ENCODE assay signal across 12 cellular contexts in genomic region chr1:17617787-17618557, GRCh38.
DNase-seq lines count a peak whose midpoint lies in the region; ATAC-seq and TF ChIP-seq lines count a peak whose summit lies in the region.
"Had no signal": no experiment of that assay in that cellular context is flagged by ENCODE, and none has a peak within 500 bp of the region (broad histone marks: within the 10 kb centered on the region; RNA-seq: fewer than 3 reads in every experiment).

No MANE protein-coding gene starts in this region.

- peaks cover 0 to 6% of the 10 kb centered on the region in 2 donors for H3K36me3 ChIP-seq in lung (ENCODE audit: control insufficient read depth in 2 of 2, insufficient read depth in 2 of 2, low read length in 2 of 2)
- H3K36me3 ChIP-seq in suprapubic skin, result peaks cover 41% of the 10 kb centered on the region

- intact Hi-C loops in dorsolateral prefrontal cortex (cut with DNase I), result no loop called here

- 56 to 60% methylated on average over 27 of the region's 27 CpGs for WGBS in lung, 2 donors
- 62% methylated on average over 20 of the region's 27 CpGs for WGBS in suprapubic skin

- H3K9me3 ChIP-seq in lung (ENCODE audit: control insufficient read depth in 2 of 2, insufficient read depth in 1 of 2, low read length in 1 of 2) (no peaks in the 10 kb centered on the region), suprapubic skin (no peaks in the 10 kb centered on the region)

- H3K4me3 ChIP-seq in dorsolateral prefrontal cortex (peak overlapping the region in 35 of 59 donors; percentile 2 to 54 (median 34)), lung (no peak overlapping the region), suprapubic skin (peak overlapping the region; percentile 34)

- TF ChIP-seq CTCF in dorsolateral prefrontal cortex (IDR thresholded peaks at IDR 0.05 in 54 of 56, conservative IDR thresholded peaks at IDR 0.05 in 2 of 56; ENCODE audit: low read depth in 1 of 56, partially characterized antibody in 56 of 56), result no peak
- no peak for TF ChIP-seq CTCF in lung (IDR thresholded peaks at IDR 0.05; ENCODE audit: control extremely low read depth, extremely low read depth)
- TF ChIP-seq CTCF in suprapubic skin (IDR thresholded peaks at IDR 0.05), result no peak

- peak; percentile 27 for DNase-seq in HK-2 (ENCODE audit: unreplicated experiment)
- DNase-seq in dorsolateral prefrontal cortex, result peak in 1 of 10 donors; percentile 14
- peak; percentile 38 for DNase-seq in lung (ENCODE audit: low spot score)
- no peak for DNase-seq in suprapubic skin (ENCODE audit: low spot score in 2 of 2)
- no peak for DNase-seq in stimulated activated naive CD4-positive, alpha-beta T cell treated with Interleukin-2 at 50 U/mL for 16 hours (lab: John Stamatoyannopoulos, UW)
- DNase-seq in NOMO-1 (lab: John Stamatoyannopoulos, UW; ENCODE audit: unreplicated experiment in 2 of 2), result no peak
- no peak for DNase-seq in NCI-H2081 (lab: John Stamatoyannopoulos, UW)
- DNase-seq: GOT3; NCI-H1694 treated with DMSO at 0.1 percent for 48 hours; stimulated activated CD4-positive, alpha-beta T cell treated with anti-CD3 and anti-CD28 coated beads, Interleukin-12 subunit alpha, Interleukin-12 subunit beta, amount 100 ng/mL, for 4 hours had no signal

- H3K27ac ChIP-seq in dorsolateral prefrontal cortex (peak overlapping the region in 51 of 59 donors; percentile 3 to 82 (median 63)), lung (ENCODE audit: low read depth in 1 of 2, low read length in 1 of 2) (peak overlapping the region; percentile 54 to 92), suprapubic skin (peak overlapping the region; percentile 75)
- H3K27ac ChIP-seq: RWPE1 had no signal

- H3K4me1 ChIP-seq in lung (ENCODE audit: control insufficient read depth in 2 of 2, insufficient read depth in 2 of 2, low read length in 2 of 2), result peaks cover 0 to 3% of the 10 kb centered on the region in 2 donors
- H3K4me1 ChIP-seq in suprapubic skin, result peaks cover 15% of the 10 kb centered on the region

- no peaks in the 10 kb centered on the region for H3K27me3 ChIP-seq in dorsolateral prefrontal cortex
- no peaks in the 10 kb centered on the region for H3K27me3 ChIP-seq in lung (ENCODE audit: control insufficient read depth, insufficient read depth)
- no peaks in the 10 kb centered on the region for H3K27me3 ChIP-seq in suprapubic skin

- ATAC-seq in lung (ENCODE audit: insufficient read depth, low FRiP score) (no peak), GM21447 (IDR thresholded peaks at IDR 0.05; ENCODE audit: unreplicated experiment) (no peak)

- no peak for TF ChIP-seq EP300 in suprapubic skin (IDR thresholded peaks at IDR 0.05)

- no peak for TF ChIP-seq POLR2A in suprapubic skin (IDR thresholded peaks at IDR 0.05)

Comparison
In these comparisons a context has a peak if more than half of its experiments do, and no peak if none do; other contexts are left out.
1. DNase-seq: peak in HK-2 (single experiment) and lung (single experiment); none in suprapubic skin (0 of 2), stimulated activated naive CD4-positive, alpha-beta T cell treated with Interleukin-2 at 50 U/mL for 16 hours (single experiment), NOMO-1 (0 of 2) and NCI-H2081 (0 of 2).
2. Peak in every context shown above with its lines, with median percentiles within 50 percentile points of each other: H3K27ac ChIP-seq.